ENCODE assay signal across 8 cellular contexts in genomic region chr10:102245101-102245931, GRCh38.
DNase-seq lines count a peak whose midpoint lies in the region; ATAC-seq and TF ChIP-seq lines count a peak whose summit lies in the region.

GBF1 (plus strand) TSS chr10:102245532; CDS start chr10:102258939, 13,407 bp downstream.

- peak; percentile 88 for ATAC-seq in GM19035 (IDR thresholded peaks at IDR 0.05; ENCODE audit: unreplicated experiment)
- peak; percentile 91 for ATAC-seq in HG03354 (IDR thresholded peaks at IDR 0.05; ENCODE audit: poor library complexity, severe bottlenecking, unreplicated experiment)
- peak; percentile 91 to 93 for ATAC-seq in activated CD4-positive, CD25-positive, alpha-beta regulatory T cell treated with anti-CD3 and anti-CD28 coated beads, Interleukin-2, amount 50 U/mL, for 24 hours

- TF ChIP-seq CTCF in AG09319 (IDR thresholded peaks at IDR 0.05; ENCODE audit: low read depth, low read length), result no peak

- peak; percentile 99 for DNase-seq in AG09319 (ENCODE audit: extremely low read depth, low read depth)
- peak; percentile 98 for DNase-seq in NCI-H446 treated with DMSO at 0.1 percent for 48 hours (lab: John Stamatoyannopoulos, UW)
- DNase-seq in cerebellar cortex (ENCODE audit: low spot score), result peak; percentile 100
- DNase-seq in iris pigment epithelial cell (ENCODE audit: low read depth), result peak; percentile 100
- peak; percentile 75 to 80 for DNase-seq in stimulated activated CD4-positive, alpha-beta T cell treated with anti-CD3 and anti-CD28 coated beads, Interleukin-12 subunit alpha, Interleukin-12 subunit beta, amount 100 ng/mL, for 24 hours (ENCODE audit: low read depth in 2 of 2)

Comparison
In these comparisons a context has a peak if more than half of its experiments do, and no peak if none do; other contexts are left out.
1. Peak in every context shown above with its lines: DNase-seq and ATAC-seq.